In genomic region chr2:230895536-230896345, GRCh38 we compare ENCODE assay signal across 15 cellular contexts. TPM values are rescaled to one million over a fixed set of nuclear protein-coding genes. Genes with fewer than 3 reads are reported as not detected.
DNase-seq lines count a peak whose midpoint lies in the region; ATAC-seq and TF ChIP-seq lines count a peak whose summit lies in the region.
"Had no signal": no experiment of that assay in that cellular context is flagged by ENCODE, and none has a peak within 500 bp of the region (broad histone marks: within the 10 kb centered on the region; RNA-seq: fewer than 3 reads in every experiment).

No MANE protein-coding gene starts in this region.

- H2AFZ ChIP-seq in PC-9: no peak overlapping the region

- no peaks in the 10 kb centered on the region for H4K20me1 ChIP-seq in PC-9 (ENCODE audit: insufficient read depth)

- H3K4me1 ChIP-seq in PC-9 (replicated peaks; ENCODE audit: insufficient read depth): peaks cover 9% of the 10 kb centered on the region; the same call in 1 of the 2 replicates
- H3K4me1 ChIP-seq: A549, adrenal gland, HAP-1 had no signal

- CTCF ChIA-PET in PC-9 (lab: Charles Lee): no interaction called here

- peak; percentile 39 for DNase-seq in NCI-H2196 (lab: John Stamatoyannopoulos, UW; ENCODE audit: unreplicated experiment)
- no peak for DNase-seq in NCI-H2196 treated with DMSO at 0.1 percent for 48 hours (lab: John Stamatoyannopoulos, UW; ENCODE audit: unreplicated experiment)
- DNase-seq in PC-9: peak; percentile 39 to 57
- DNase-seq in islet precursor cell: peak; percentile 33
- peak; percentile 23 for DNase-seq in sciatic nerve (ENCODE audit: low spot score)
- no peak for DNase-seq in stimulated activated CD4-positive, alpha-beta T cell treated with anti-CD3 and anti-CD28 coated beads, Interleukin-15, amount 100 ng/mL, for 24 hours
- DNase-seq in SW 1271 (lab: John Stamatoyannopoulos, UW): no peak
- DNase-seq in NOMO-1 treated with dmso at 0.1 percent for 144 hours (lab: John Stamatoyannopoulos, UW; ENCODE audit: unreplicated experiment): no peak
- DNase-seq: Calu3, hypothalamus, nucleus accumbens had no signal

- ATAC-seq in sciatic nerve: no peak
- ATAC-seq: A549 had no signal

- no peaks in the 10 kb centered on the region for H3K9me2 ChIP-seq in PC-9 (ENCODE audit: insufficient read depth)

- intact Hi-C loops in PC-9 (cut with micrococcal nuclease; ENCODE audit: unreplicated experiment): no loop called here
- intact Hi-C loops in sciatic nerve (cut with DNase I): no loop called here

- H3F3A ChIP-seq in PC-9 (ENCODE audit: insufficient read depth, low read depth): no peaks in the 10 kb centered on the region

- no TSS peak for BruUV-seq in PC-9 (replicated peaks; lab: Mats Ljungman, UMichigan)

- no peaks in the 10 kb centered on the region for H3K79me2 ChIP-seq in PC-9 (ENCODE audit: low read depth)

- no peak for TF ChIP-seq CTCF in PC-9 (conservative IDR thresholded peaks at IDR 0.05)

- H3K36me3 ChIP-seq in PC-9 (ENCODE audit: low read depth): no peaks in the 10 kb centered on the region
- H3K36me3 ChIP-seq: adrenal gland, HAP-1 had no signal

- no peak overlapping the region for H3K27ac ChIP-seq in PC-9
- H3K27ac ChIP-seq: A549, adrenal gland had no signal

- H3K9me3 ChIP-seq in PC-9 (ENCODE audit: insufficient read depth, low read depth): no peaks in the 10 kb centered on the region
- H3K9me3 ChIP-seq: adrenal gland, HAP-1 had no signal

- POLR2A ChIA-PET in PC-9 (lab: Charles Lee; ENCODE audit: unreplicated experiment): no interaction called here

- no peak overlapping the region for H3K4me3 ChIP-seq in PC-9
- H3K4me3 ChIP-seq: A549, adrenal gland, HAP-1, lung had no signal

- H3K27me3 ChIP-seq in PC-9 (ENCODE audit: insufficient read depth, low read depth): peaks cover 37% of the 10 kb centered on the region
- H3K27me3 ChIP-seq: adrenal gland had no signal

- peak overlapping the region; percentile 50 for H3K4me2 ChIP-seq in PC-9
- H3K4me2 ChIP-seq: A549 had no signal

RNA-seq across cellular contexts. Expression of gene GPR55, which starts 29.3 kb away (rescaled TPM):
- not detected in 2 replicates for total RNA-seq in PC-9 (2021)
- 0.18 TPM for total RNA-seq in sciatic nerve
- total RNA-seq: Calu3 had no signal

RNA-seq across cellular contexts. Expression of gene ITM2C, which starts 31.0 kb away (rescaled TPM):
- total RNA-seq in PC-9 (2021) (76.0 and 96.4 TPM in 2 replicates), sciatic nerve (136 TPM)

Comparison
In these comparisons a context has a peak if more than half of its experiments do, and no peak if none do; other contexts are left out.
1. DNase-seq: peak in NCI-H2196 (single experiment), PC-9 (2 of 2), islet precursor cell (single experiment) and sciatic nerve (single experiment); none in NCI-H2196 treated with DMSO at 0.1 percent for 48 hours (single experiment), stimulated activated CD4-positive, alpha-beta T cell treated with anti-CD3 and anti-CD28 coated beads, Interleukin-15, amount 100 ng/mL, for 24 hours (single experiment), SW 1271 (0 of 2) and NOMO-1 treated with dmso at 0.1 percent for 144 hours (single experiment).